ENCODE assay signal across 8 cellular contexts in the genomic region with DNA sequence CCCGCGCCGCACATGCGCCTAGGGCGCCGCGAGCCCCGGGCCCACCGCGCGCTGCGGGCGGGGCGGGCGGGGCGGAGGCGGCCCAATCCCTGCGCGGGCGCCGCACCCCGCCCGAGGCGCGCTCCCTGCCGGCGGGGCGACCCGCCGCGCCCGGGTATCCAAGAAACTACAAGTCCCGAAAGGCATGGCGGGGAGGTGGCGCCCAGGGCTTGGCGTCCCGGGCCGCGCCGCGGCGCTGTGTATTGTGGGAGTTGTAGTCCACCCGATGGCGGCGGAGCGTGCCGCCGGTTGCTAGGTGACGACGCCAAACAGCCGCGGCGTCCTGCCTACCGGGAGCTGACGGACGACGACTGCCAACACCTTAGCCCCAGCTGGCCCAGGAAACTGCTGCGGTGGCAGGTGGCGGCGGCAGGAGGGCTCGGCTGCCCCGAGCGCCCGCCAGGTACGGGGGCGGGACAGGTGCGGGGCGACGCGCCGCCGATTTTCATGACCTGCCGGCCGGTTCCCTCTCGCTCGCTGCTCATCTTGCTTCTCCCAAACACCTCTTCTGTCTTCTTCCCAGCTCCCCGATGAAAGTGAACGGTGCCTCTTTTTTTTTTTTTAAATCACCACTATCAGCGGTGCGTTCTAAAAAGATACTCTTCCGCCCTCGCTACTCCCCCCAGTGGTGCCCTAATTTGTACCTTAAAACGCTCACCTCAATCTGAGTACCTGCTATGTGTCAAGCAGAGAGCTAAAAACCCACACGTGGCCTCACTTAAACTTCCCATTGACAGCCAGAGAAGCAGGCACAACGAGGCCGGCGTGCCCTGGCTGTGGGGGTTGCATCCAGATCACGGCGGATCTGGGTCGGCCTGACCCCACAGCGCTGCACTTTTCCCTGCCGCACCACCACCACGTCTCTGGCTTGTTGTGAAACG. TPM values are rescaled to one million over a fixed set of nuclear protein-coding genes. Genes with fewer than 3 reads are reported as not detected.
DNase-seq lines count a peak whose midpoint lies in the region; ATAC-seq and TF ChIP-seq lines count a peak whose summit lies in the region.

CFAP99 (plus strand) TSS at position 304 of the 920 bp plus-strand sequence.

- H3K4me3 ChIP-seq in ovary, result peak within 1 kb of the TSS; percentile 41
- H3K4me3 ChIP-seq in thyroid gland (replicated peaks in 1 of 3), result peak within 1 kb of the TSS in 2 of 3 donors; percentile 34 to 43

- H3K27me3 ChIP-seq in ovary, result peaks cover 3% of the 10 kb centered on the region
- no peaks in the 10 kb centered on the region for H3K27me3 ChIP-seq in thyroid gland

- H3K27ac Mint-ChIP-seq in activated naive CD8-positive, alpha-beta T cell treated with anti-CD3 and anti-CD28 coated beads for 36 hours, result peak within 1 kb of the TSS; percentile 39

- no peak within 1 kb of the TSS for H3K27ac ChIP-seq in ovary
- no peak within 1 kb of the TSS for H3K27ac ChIP-seq in thyroid gland

- peaks cover 32% of the 10 kb centered on the region for H3K4me1 Mint-ChIP-seq in activated naive CD8-positive, alpha-beta T cell treated with anti-CD3 and anti-CD28 coated beads for 36 hours

- ATAC-seq in HG02642 (IDR thresholded peaks at IDR 0.05; ENCODE audit: poor library complexity, unreplicated experiment), result peak; percentile 92
- peak; percentile 98 for ATAC-seq in Right ventricle myocardium superior (ENCODE audit: poor library complexity)

- H3K27me3 Mint-ChIP-seq in activated naive CD8-positive, alpha-beta T cell treated with anti-CD3 and anti-CD28 coated beads for 36 hours, result peaks cover 77% of the 10 kb centered on the region

- TF ChIP-seq CTCF in GM10248 (IDR thresholded peaks at IDR 0.05; ENCODE audit: control extremely low read depth, extremely low read depth, low read depth, missing control alignments) (peak; percentile 10), ovary (IDR thresholded peaks at IDR 0.05) (no peak), thyroid gland (IDR thresholded peaks at IDR 0.05) (peak in 3 of 6 experiments; percentile 2 to 34 (median 20))

- intact Hi-C loops in Right ventricle myocardium superior (cut with DNase I) (loop anchor here (10.0 kb wide), 1 partner anchor 154 kb away; the partner anchor contains the start of gene MXD4), ovary (cut with DNase I) (loop anchor here (5.0 to 10.0 kb wide), 4 partner anchors 154 to 177 kb away; partner anchors contain the start of genes HAUS3 (in 1 of the 4), MXD4 (in 1 of the 4) and POLN (in 1 of the 4)), thyroid gland (cut with DNase I) (loop anchor here (5.0 kb wide), 2 partner anchors 118 to 157 kb away; partner anchors contain the start of genes FAM193A and MXD4)

- CTCF ChIA-PET in GM10248 (lab: Yijun Ruan, JAX), result interaction anchor here (0.8 to 1.3 kb wide), 7 partner anchors 8 to 545 kb away, joined by 3 to 6 read pairs (median 4); partner anchors contain the start of genes GRK4 and NOP14

- peaks cover 10% of the 10 kb centered on the region for H3K4me1 ChIP-seq in ovary (ENCODE audit: insufficient read depth)
- peaks cover 8 to 30% of the 10 kb centered on the region in 2 donors for H3K4me1 ChIP-seq in thyroid gland

- TF ChIP-seq EP300 in ovary (IDR thresholded peaks at IDR 0.05), result no peak

- no peaks in the 10 kb centered on the region for H3K9me3 Mint-ChIP-seq in activated naive CD8-positive, alpha-beta T cell treated with anti-CD3 and anti-CD28 coated beads for 36 hours

- DNase-seq in GM10248 (ENCODE audit: extremely low spot score), result peak; percentile 98
- DNase-seq in NCI-H1105 treated with DMSO at 0.1 percent for 48 hours (lab: John Stamatoyannopoulos, UW), result peak; percentile 87
- peak; percentile 93 for DNase-seq in SKM-1 (lab: John Stamatoyannopoulos, UW; ENCODE audit: unreplicated experiment)
- peak; percentile 94 for DNase-seq in activated naive CD8-positive, alpha-beta T cell treated with anti-CD3 and anti-CD28 coated beads for 36 hours
- peak; percentile 99 for DNase-seq in Right ventricle myocardium superior
- peak; percentile 91 to 97 (median 95) for DNase-seq in ovary
- peak; percentile 98 for DNase-seq in thyroid gland

- 0 to 1% (median 1%) methylated on average over 85 to 94 of the region's 94 CpGs for WGBS in ovary, 3 donors
- WGBS in thyroid gland, 2 donors, result 0% methylated on average over 38 to 39 of the region's 94 CpGs

- no peaks in the 10 kb centered on the region for H3K9me3 ChIP-seq in ovary
- H3K9me3 ChIP-seq in thyroid gland, result no peaks in the 10 kb centered on the region

- H3K4me3 Mint-ChIP-seq in activated naive CD8-positive, alpha-beta T cell treated with anti-CD3 and anti-CD28 coated beads for 36 hours, result peak within 1 kb of the TSS; percentile 88

- TF ChIP-seq POLR2A in ovary (IDR thresholded peaks at IDR 0.05) (no peak), thyroid gland (IDR thresholded peaks at IDR 0.05) (peak in 1 of 2 donors; percentile 36)

- POLR2A ChIA-PET in GM10248 (lab: Yijun Ruan, JAX), result interaction anchor here (0.7 kb wide), 1 partner anchor 49 kb away, joined by 3 read pairs; no protein-coding TSS in a partner anchor

- H3K36me3 ChIP-seq in ovary (no peaks in the 10 kb centered on the region), thyroid gland (no peaks in the 10 kb centered on the region)

- H3K36me3 Mint-ChIP-seq in activated naive CD8-positive, alpha-beta T cell treated with anti-CD3 and anti-CD28 coated beads for 36 hours, result no peaks in the 10 kb centered on the region

RNA-seq across cellular contexts. Expression of gene CFAP99, which starts in this region (rescaled TPM):
- total RNA-seq in activated naive CD8-positive, alpha-beta T cell treated with anti-CD3 and anti-CD28 coated beads for 36 hours, result not detected
- total RNA-seq in Right ventricle myocardium superior (not detected), ovary (10 to 100 TPM in 1 of 7 donors, 1 to 10 TPM in 3, not detected in 3; 1.1 to 12.9 (median 1.4) TPM), thyroid gland (1 to 10 TPM in 2 of 4 donors, under 1 TPM in 1, not detected in 1; 0.27 to 1.9 (median 1.1) TPM)
- under 1 TPM in 1 of 2 donors, not detected in 1; 0.10 TPM for polyA plus RNA-seq in ovary

Comparison
In these comparisons a context has a peak if more than half of its experiments do, and no peak if none do; other contexts are left out.
1. Peak in DNase-seq in activated naive CD8-positive, alpha-beta T cell treated with anti-CD3 and anti-CD28 coated beads for 36 hours; RNA of the gene not detected or under 1 TPM.
2. Peak in DNase-seq and ATAC-seq in Right ventricle myocardium superior; RNA of the gene not detected or under 1 TPM.